8 cellular contexts compared by ENCODE assay signal in genomic region chr16:2520097-2520783, GRCh38.
DNase-seq lines count a peak whose midpoint lies in the region; ATAC-seq and TF ChIP-seq lines count a peak whose summit lies in the region.

TSS of gene AMDHD2 (plus strand) at chr16:2520371. CDS start at chr16:2520459, 88 bp downstream.

- peaks cover 28% of the 10 kb centered on the region for H3K36me3 ChIP-seq in effector memory CD4-positive, alpha-beta T cell (ENCODE audit: control insufficient read depth, insufficient read depth, low read length)

- peaks cover 50% of the 10 kb centered on the region for H3K4me1 ChIP-seq in effector memory CD4-positive, alpha-beta T cell (ENCODE audit: control insufficient read depth, insufficient read depth, low read length, poor library complexity, severe bottlenecking)

- no peaks in the 10 kb centered on the region for H3K27me3 ChIP-seq in effector memory CD4-positive, alpha-beta T cell (replicated peaks; ENCODE audit: control insufficient read depth, insufficient read depth, low read length, poor library complexity, severe bottlenecking)

- H3K9me3 ChIP-seq in effector memory CD4-positive, alpha-beta T cell (ENCODE audit: control insufficient read depth, low read length): no peaks in the 10 kb centered on the region

- DNase-seq in HS-27A (ENCODE audit: low read depth) (peak; percentile 51), NOMO-1 treated with DMSO at 0.1 percent for 48 hours (lab: John Stamatoyannopoulos, UW; ENCODE audit: unreplicated experiment) (peak; percentile 94), medulla oblongata (ENCODE audit: extremely low spot score) (peak; percentile 87)
- DNase-seq in activated CD8-positive, alpha-beta memory T cell treated with anti-CD3 and anti-CD28 coated beads for 24 hours: peak; percentile 90
- peak; percentile 81 to 88 (median 85) for DNase-seq in effector memory CD4-positive, alpha-beta T cell
- peak; percentile 75 to 84 (median 77) for DNase-seq in stimulated activated CD4-positive, alpha-beta T cell treated with anti-CD3 and anti-CD28 coated beads, TNF-alpha, amount 100 ng/mL, for 4 hours (ENCODE audit: low read depth in 3 of 3)

- H3K27ac ChIP-seq in effector memory CD4-positive, alpha-beta T cell (ENCODE audit: insufficient read depth, low read length, poor library complexity, severe bottlenecking): peak within 1 kb of the TSS; percentile 65

- no peak for TF ChIP-seq CTCF in GM12875 (IDR thresholded peaks at IDR 0.05; ENCODE audit: borderline replicate concordance, insufficient read depth, low read depth, low read length)

- peak within 1 kb of the TSS; percentile 80 for H3K4me3 ChIP-seq in GM12875 (ENCODE audit: low read depth, low read length)
- peak within 1 kb of the TSS; percentile 60 for H3K4me3 ChIP-seq in effector memory CD4-positive, alpha-beta T cell (ENCODE audit: insufficient read depth, low read depth, low read length, poor library complexity, severe bottlenecking)

- ATAC-seq in HG03039 (IDR thresholded peaks at IDR 0.05; ENCODE audit: unreplicated experiment): no peak
